ENCODE assay signal across 2 cellular contexts in the genomic region with DNA sequence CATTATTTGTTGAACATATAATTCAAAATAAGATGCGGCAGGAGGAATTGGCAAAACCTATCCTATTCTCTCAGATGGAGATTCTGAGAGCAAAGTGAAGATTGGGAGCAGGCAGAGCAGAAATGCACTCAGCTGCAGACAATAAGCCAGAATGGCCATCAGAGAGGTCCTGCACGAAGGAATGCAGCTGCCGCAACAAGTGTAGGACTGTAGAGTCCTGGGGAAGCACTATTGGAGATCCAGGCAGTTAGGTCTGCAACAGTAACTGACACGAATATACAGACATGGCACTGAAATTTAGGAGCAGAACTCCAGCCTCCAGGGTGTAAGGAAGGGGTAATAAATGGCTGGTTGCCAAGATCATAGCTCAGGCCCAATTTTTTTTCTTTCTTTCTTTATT.
TF ChIP-seq lines count a peak whose summit lies in the region.

No MANE protein-coding gene starts in this region.

TF ChIP-seq in IMR-90, 13 proteins besides CTCF, POLR2A, EP300 and RAD21:
- TF ChIP-seq RCOR1 (IDR thresholded peaks at IDR 0.05; ENCODE audit: insufficient replicate concordance, low read length) (no peak), MXI1 (IDR thresholded peaks at IDR 0.05; ENCODE audit: borderline replicate concordance, low read depth, low read length) (no peak), FOS (IDR thresholded peaks at IDR 0.05; ENCODE audit: low read depth, low read length) (no peak), BHLHE40 (IDR thresholded peaks at IDR 0.05; ENCODE audit: low read depth, low read length) (no peak), SMC3 (IDR thresholded peaks at IDR 0.05; ENCODE audit: low read depth, low read length) (no peak), CEBPB (IDR thresholded peaks at IDR 0.05; ENCODE audit: low read depth, low read length) (no peak), RFX5 (IDR thresholded peaks at IDR 0.05; ENCODE audit: low read depth, low read length) (no peak), MAZ (IDR thresholded peaks at IDR 0.05; ENCODE audit: borderline replicate concordance, low read depth, low read length) (no peak), MAFK (IDR thresholded peaks at IDR 0.05; ENCODE audit: low read depth, low read length) (no peak), NFE2L2 (IDR thresholded peaks at IDR 0.05; ENCODE audit: low read depth, low read length) (no peak)
- TF ChIP-seq, protein P1, sequence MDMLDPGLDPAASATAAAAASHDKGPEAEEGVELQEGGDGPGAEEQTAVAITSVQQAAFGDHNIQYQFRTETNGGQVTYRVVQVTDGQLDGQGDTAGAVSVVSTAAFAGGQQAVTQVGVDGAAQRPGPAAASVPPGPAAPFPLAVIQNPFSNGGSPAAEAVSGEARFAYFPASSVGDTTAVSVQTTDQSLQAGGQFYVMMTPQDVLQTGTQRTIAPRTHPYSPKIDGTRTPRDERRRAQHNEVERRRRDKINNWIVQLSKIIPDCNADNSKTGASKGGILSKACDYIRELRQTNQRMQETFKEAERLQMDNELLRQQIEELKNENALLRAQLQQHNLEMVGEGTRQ (IDR thresholded peaks at IDR 0.05; ENCODE audit: low read depth, low read length): no peak
- TF ChIP-seq, protein P2, sequence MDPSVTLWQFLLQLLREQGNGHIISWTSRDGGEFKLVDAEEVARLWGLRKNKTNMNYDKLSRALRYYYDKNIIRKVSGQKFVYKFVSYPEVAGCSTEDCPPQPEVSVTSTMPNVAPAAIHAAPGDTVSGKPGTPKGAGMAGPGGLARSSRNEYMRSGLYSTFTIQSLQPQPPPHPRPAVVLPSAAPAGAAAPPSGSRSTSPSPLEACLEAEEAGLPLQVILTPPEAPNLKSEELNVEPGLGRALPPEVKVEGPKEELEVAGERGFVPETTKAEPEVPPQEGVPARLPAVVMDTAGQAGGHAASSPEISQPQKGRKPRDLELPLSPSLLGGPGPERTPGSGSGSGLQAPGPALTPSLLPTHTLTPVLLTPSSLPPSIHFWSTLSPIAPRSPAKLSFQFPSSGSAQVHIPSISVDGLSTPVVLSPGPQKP (IDR thresholded peaks at IDR 0.05; ENCODE audit: borderline replicate concordance, low read depth, low read length): no peak
TF ChIP-seq in IMR-90: peak in this region for 0.

TF ChIP-seq in K562, 482 proteins besides CTCF, POLR2A, EP300 and RAD21:
- no peak for TF ChIP-seq ZNF408 (CRISPR knock-in tag; IDR thresholded peaks at IDR 0.05; ENCODE audit: low read depth)
- TF ChIP-seq NFIC (IDR thresholded peaks at IDR 0.05): peak; percentile 51; the same call in 1 of the 2 replicates
